26 cellular contexts compared by ENCODE assay signal in genomic region chr11:111674941-111675340, GRCh38.
"Had no signal": no experiment of that assay in that cellular context is flagged by ENCODE, and none has a peak within 500 bp of the region (broad histone marks: within the 10 kb centered on the region; RNA-seq: fewer than 3 reads in every experiment).

No MANE protein-coding gene starts in this region.

- FAIRE-seq: frontal cortex, islet of Langerhans had no signal

- H3K4me3 ChIP-seq: colonic mucosa, dorsolateral prefrontal cortex, left ventricle myocardium inferior, lung, tibial nerve had no signal

- H3K27me3 Mint-ChIP-seq: activated CD4-positive, alpha-beta T cell treated with anti-CD3 and anti-CD28 coated beads for 36 hours; activated CD8-positive, alpha-beta memory T cell treated with anti-CD3 and anti-CD28 coated beads, Interleukin-2, amount 10 ng/mL, durations not matched to agents 7 days and 5 days had no signal

- H3K4me3 Mint-ChIP-seq: activated CD4-positive, alpha-beta T cell treated with anti-CD3 and anti-CD28 coated beads for 36 hours; activated CD8-positive, alpha-beta memory T cell treated with anti-CD3 and anti-CD28 coated beads, Interleukin-2, amount 10 ng/mL, durations not matched to agents 7 days and 5 days; activated CD8-positive, alpha-beta T cell treated with anti-CD3 and anti-CD28 coated beads, Interleukin-2, amount 10 ng/mL, durations not matched to agents 7 days and 5 days; activated T-cell treated with anti-CD3 and anti-CD28 coated beads, Interleukin-2, amount 50 U/mL, for 72 hours; nephron; T-helper 2 cell treated with Interferon-gamma antibody and Interleukin-4, amounts not matched to agents 5 μg/mL and 100 μg/mL, for 36 hours had no signal

- H3K27ac ChIP-seq: colonic mucosa, dorsolateral prefrontal cortex, left ventricle myocardium inferior, tibial nerve had no signal

- H3K27ac Mint-ChIP-seq: activated CD4-positive, alpha-beta T cell treated with anti-CD3 and anti-CD28 coated beads for 36 hours; activated CD8-positive, alpha-beta memory T cell treated with anti-CD3 and anti-CD28 coated beads, Interleukin-2, amount 10 ng/mL, durations not matched to agents 7 days and 5 days; activated CD8-positive, alpha-beta T cell treated with anti-CD3 and anti-CD28 coated beads, Interleukin-2, amount 10 ng/mL, durations not matched to agents 7 days and 5 days; activated naive CD4-positive, alpha-beta T cell treated with anti-CD3 and anti-CD28 coated beads, Interleukin-2, amount 50 U/mL, for 72 hours; activated T-cell treated with anti-CD3 and anti-CD28 coated beads, Interleukin-2, amount 50 U/mL, for 72 hours; nephron; T-helper 2 cell treated with Interferon-gamma antibody and Interleukin-4, amounts not matched to agents 5 μg/mL and 100 μg/mL, for 36 hours had no signal

- ATAC-seq: activated CD4-positive, alpha-beta T cell treated with anti-CD3 and anti-CD28 coated beads for 36 hours; activated CD8-positive, alpha-beta memory T cell treated with anti-CD3 and anti-CD28 coated beads, Interleukin-2, amount 10 ng/mL, durations not matched to agents 7 days and 5 days; activated CD8-positive, alpha-beta T cell treated with anti-CD3 and anti-CD28 coated beads, Interleukin-2, amount 10 ng/mL, durations not matched to agents 7 days and 5 days; activated naive CD4-positive, alpha-beta T cell treated with anti-CD3 and anti-CD28 coated beads, Interleukin-2, amount 50 U/mL, for 72 hours; activated T-cell treated with anti-CD3 and anti-CD28 coated beads, Interleukin-2, amount 50 U/mL, for 72 hours; right cardiac atrium had no signal

- H3K9me3 Mint-ChIP-seq: activated naive CD4-positive, alpha-beta T cell treated with anti-CD3 and anti-CD28 coated beads, Interleukin-2, amount 50 U/mL, for 72 hours; activated T-cell treated with anti-CD3 and anti-CD28 coated beads, Interleukin-2, amount 50 U/mL, for 72 hours; nephron; T-helper 2 cell treated with Interferon-gamma antibody and Interleukin-4, amounts not matched to agents 5 μg/mL and 100 μg/mL, for 36 hours had no signal

- H3K27me3 ChIP-seq: colonic mucosa, dorsolateral prefrontal cortex, tibial nerve had no signal

- H3K4me1 ChIP-seq: colonic mucosa had no signal

- H3K9me3 ChIP-seq: colonic mucosa, left ventricle myocardium inferior, tibial nerve had no signal

- DNase-seq: activated CD4-positive, alpha-beta T cell treated with anti-CD3 and anti-CD28 coated beads for 36 hours; activated CD4-positive, CD25-positive, alpha-beta regulatory T cell; activated CD8-positive, alpha-beta memory T cell treated with anti-CD3 and anti-CD28 coated beads, Interleukin-2, amount 10 ng/mL, durations not matched to agents 7 days and 5 days; activated CD8-positive, alpha-beta T cell treated with anti-CD3 and anti-CD28 coated beads, Interleukin-2, amount 10 ng/mL, durations not matched to agents 7 days and 5 days; activated naive CD4-positive, alpha-beta T cell; activated T-cell treated with anti-CD3 and anti-CD28 coated beads for 4 hours; activated T-cell treated with anti-CD3 and anti-CD28 coated beads, Interleukin-2, amount 50 U/mL, for 72 hours; anterior cingulate cortex; cerebellar nuclear complex; colonic mucosa; dorsolateral prefrontal cortex; effector memory CD4-positive, alpha-beta T cell; left ventricle myocardium inferior; mesendoderm; posterior cingulate gyrus; right cardiac atrium; stimulated activated CD4-positive, alpha-beta T cell treated with anti-CD3 and anti-CD28 coated beads, Interleukin-15, amount 100 ng/mL, for 24 hours; stimulated activated CD4-positive, alpha-beta T cell treated with anti-CD3 and anti-CD28 coated beads, Interleukin-2, amount 100 ng/mL, for 24 hours; stimulated activated naive CD4-positive, alpha-beta T cell had no signal
